ENCODE assay signal across 27 cellular contexts in the genomic region with DNA sequence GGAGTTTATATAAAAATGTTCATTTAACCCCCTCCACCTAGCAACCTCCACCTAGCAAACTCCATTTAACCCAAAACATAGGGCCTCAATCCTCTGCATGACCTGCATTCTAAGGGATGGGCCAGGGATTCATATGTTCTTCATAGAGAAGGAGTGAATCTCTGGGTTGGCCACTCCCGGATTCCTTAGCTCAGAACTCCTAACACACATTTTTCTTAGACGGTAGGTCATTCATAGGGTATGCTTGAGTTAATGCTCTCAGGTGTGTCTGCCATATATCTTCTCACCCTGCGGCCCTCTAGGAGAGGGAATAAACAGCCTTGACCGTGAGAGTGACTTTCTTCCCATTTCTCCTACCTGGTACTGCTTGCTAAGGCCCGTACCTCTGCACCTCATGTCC.
DNase-seq lines count a peak whose midpoint lies in the region; ATAC-seq, FAIRE-seq and TF ChIP-seq lines count a peak whose summit lies in the region.
"Had no signal": no experiment of that assay in that cellular context is flagged by ENCODE, and none has a peak within 500 bp of the region (broad histone marks: within the 10 kb centered on the region; RNA-seq: fewer than 3 reads in every experiment).

No MANE protein-coding gene starts in this region.

- H3K4me2 ChIP-seq in HepG2 (ENCODE audit: low read depth, low read length) = no peak overlapping the region
- H3K4me2 ChIP-seq: A549, SK-N-SH had no signal

- in situ Hi-C loops in HepG2 (cut with HindIII; ENCODE audit: extremely low pct_ligation_motif_present, low pct_unique_long_range_greater_than_20kb) = no loop called here

- BruUV-seq in HepG2 (replicated peaks; lab: Mats Ljungman, UMichigan) = no TSS peak

- H3K27ac ChIP-seq in SK-N-MC (peak overlapping the region; percentile 85; the same call in 1 of the 2 replicates), foreskin keratinocyte (no peak overlapping the region), HepG2 (ENCODE audit: extremely low read length, insufficient read depth, low read length) (no peak overlapping the region)
- H3K27ac ChIP-seq: A549, C4-2B, HL-60 had no signal

- CTCF ChIA-PET in HepG2 (lab: Yijun Ruan, JAX; ENCODE audit: low intra/inter-chr PET ratio, low total read pairs) = no interaction called here

- 2% methylated on average over 5 of the region's 5 CpGs for WGBS in HepG2 (ENCODE audit: low lambda C conversion rate)

- no peaks in the 10 kb centered on the region for H3K79me2 ChIP-seq in HepG2 (ENCODE audit: insufficient read depth, low read length)

- H3K9me3 ChIP-seq in SK-N-MC (ENCODE audit: low read depth, low read length) = no peaks in the 10 kb centered on the region
- H3K9me3 ChIP-seq in HepG2 (ENCODE audit: low read length) = no peaks in the 10 kb centered on the region
- H3K9me3 ChIP-seq: A549, SK-N-SH had no signal

- peak; percentile 1 for DNase-seq in LoVo (ENCODE audit: low spot score)
- DNase-seq in SK-N-MC (ENCODE audit: low read depth, low spot score) = no peak
- DNase-seq in foreskin keratinocyte = peak; percentile 35 to 78
- DNase-seq in occipital lobe (lab: John Stamatoyannopoulos, UW) = no peak
- DNase-seq in HepG2 (ENCODE audit: low spot score) = no peak
- DNase-seq: CD8-positive, alpha-beta T cell; DMS 273 treated with DMSO at 0.1 percent for 48 hours; DMS79; EL; GDM1; NCI-H1048; NCI-H1417; NCI-H1694; NCI-H2029 treated with DMSO at 0.1 percent for 48 hours; NCI-H2227 treated with DMSO at 0.1 percent for 48 hours; NCI-H510A; NCI-H69; RPMI8226; SHP77 treated with DMSO at 0.1 percent for 48 hours; SK-N-SH had no signal

- POLR2A ChIA-PET in HepG2 (lab: Yijun Ruan, JAX) = no interaction called here

- H3K36me3 ChIP-seq in SK-N-MC (ENCODE audit: insufficient read depth, low read length) (no peaks in the 10 kb centered on the region), HepG2 (replicated peaks in 1 of 2; ENCODE audit: control insufficient read depth in 1 of 2, insufficient read depth in 2 of 2, low read length in 2 of 2) (no peaks in the 10 kb centered on the region)

- TF ChIP-seq CTCF in foreskin keratinocyte (conservative IDR thresholded peaks at IDR 0.05) (no peak), HepG2 (CRISPR knock-in tag; IDR thresholded peaks at IDR 0.05) (no peak)

- no peak for TF ChIP-seq RAD21 in HepG2 (CRISPR knock-in tag; IDR thresholded peaks at IDR 0.05)

- TF ChIP-seq POLR2A in HepG2 (IDR thresholded peaks at IDR 0.05; ENCODE audit: insufficient read depth in 1 of 2, low read depth in 2 of 2, low read length in 2 of 2) = no peak

- H3K27me3 ChIP-seq in foreskin keratinocyte (no peaks in the 10 kb centered on the region), HepG2 (ENCODE audit: control insufficient read depth in 1 of 2, insufficient read depth in 2 of 2, low read length in 2 of 2) (no peaks in the 10 kb centered on the region)

- ATAC-seq in foreskin keratinocyte (peak; percentile 76), HG03354 (IDR thresholded peaks at IDR 0.05; ENCODE audit: poor library complexity, severe bottlenecking, unreplicated experiment) (no peak), HG03139 (IDR thresholded peaks at IDR 0.05; ENCODE audit: unreplicated experiment) (no peak), HepG2 (no peak)
- ATAC-seq: A549; CD8-positive, alpha-beta T cell; GM12878; HCT116 had no signal

- H2AFZ ChIP-seq in HepG2 (ENCODE audit: low read length) = no peak overlapping the region

- H3K4me1 ChIP-seq in foreskin keratinocyte (peaks cover 9% of the 10 kb centered on the region), HepG2 (ENCODE audit: insufficient read depth, low read length) (no peaks in the 10 kb centered on the region)
- H3K4me1 ChIP-seq: A549 had no signal

- intact Hi-C loops in HepG2 (cut with micrococcal nuclease; ENCODE audit: unreplicated experiment) = no loop called here

- FAIRE-seq in HepG2 (lab: Jason Lieb, UNC) = no peak
- FAIRE-seq: A549, GM12878 had no signal

- no peak overlapping the region for H3K4me3 ChIP-seq in SK-N-MC
- no peak overlapping the region for H3K4me3 ChIP-seq in HepG2 (replicated peaks in 1 of 3; ENCODE audit: insufficient read depth in 1 of 3, low read depth in 2 of 3, low read length in 3 of 3)
- H3K4me3 ChIP-seq: A549, GM12878 had no signal

- TF ChIP-seq EP300 in HepG2 (IDR thresholded peaks at IDR 0.05; ENCODE audit: low read depth in 2 of 2, low read length in 2 of 2) (no peak), HepG2 (CRISPR knock-in tag; IDR thresholded peaks at IDR 0.05; ENCODE audit: borderline replicate concordance) (no peak)

- H3K9ac ChIP-seq in SK-N-MC (ENCODE audit: insufficient read length) (no peak overlapping the region), HepG2 (ENCODE audit: insufficient read depth, low read depth, low read length) (no peak overlapping the region)
- H3K9ac ChIP-seq: SK-N-SH had no signal

- no peaks in the 10 kb centered on the region for H4K20me1 ChIP-seq in HepG2 (ENCODE audit: insufficient read depth, low read length)

TF ChIP-seq in HepG2, 621 proteins besides CTCF, POLR2A, EP300 and RAD21:
- TF ChIP-seq RBM22 (optimal IDR thresholded peaks at IDR 0.05; ENCODE audit: low read length) = no peak

Comparison
In these comparisons a context has a peak if more than half of its experiments do, and no peak if none do; other contexts are left out.
1. DNase-seq: peak in LoVo (single experiment) and foreskin keratinocyte (2 of 2); none in SK-N-MC (single experiment), occipital lobe (single experiment) and HepG2 (single experiment).